8 cellular contexts compared by ENCODE assay signal in genomic region chr9:128159073-128159783, GRCh38. TPM values are rescaled to one million over a fixed set of nuclear protein-coding genes. Genes with fewer than 3 reads are reported as not detected.
DNase-seq lines count a peak whose midpoint lies in the region; ATAC-seq and TF ChIP-seq lines count a peak whose summit lies in the region.

No MANE protein-coding gene starts in this region.

- no peaks in the 10 kb centered on the region for H3K27me3 Mint-ChIP-seq in natural killer cell (ENCODE audit: low read depth in 2 of 2)

- H3K36me3 Mint-ChIP-seq in natural killer cell: no peaks in the 10 kb centered on the region

- no peaks in the 10 kb centered on the region for H3K9me3 Mint-ChIP-seq in natural killer cell

- DNase-seq in DMS53 treated with DMSO at 0.1 percent for 48 hours (lab: John Stamatoyannopoulos, UW; ENCODE audit: unreplicated experiment) (peak; percentile 39), natural killer cell (peak; percentile 27), upper lobe of right lung (no peak)
- DNase-seq in activated CD4-positive, alpha-beta T cell treated with anti-CD3 and anti-CD28 coated beads for 48 hours: peak; percentile 63
- DNase-seq in effector memory CD4-positive, alpha-beta T cell: peak; percentile 52 to 61 (median 59)

- H3K27ac ChIP-seq in KOPT-K1 (ENCODE audit: low read depth, low read length, poor library complexity, severe bottlenecking) (peak overlapping the region; percentile 72), upper lobe of right lung (peak overlapping the region; percentile 65)
- peak overlapping the region; percentile 74 for H3K27ac ChIP-seq in effector memory CD4-positive, alpha-beta T cell (ENCODE audit: insufficient read depth, low read length, poor library complexity, severe bottlenecking)

- H3K36me3 ChIP-seq in KOPT-K1 (ENCODE audit: insufficient read depth, low read length) (peaks cover 26% of the 10 kb centered on the region), upper lobe of right lung (peaks cover under 1% of the 10 kb centered on the region)
- peaks cover 2% of the 10 kb centered on the region for H3K36me3 ChIP-seq in effector memory CD4-positive, alpha-beta T cell (ENCODE audit: control insufficient read depth, insufficient read depth, low read length)

- H3K27ac Mint-ChIP-seq in natural killer cell: peak overlapping the region; percentile 82 to 90

- no peaks in the 10 kb centered on the region for H3K27me3 ChIP-seq in effector memory CD4-positive, alpha-beta T cell (replicated peaks; ENCODE audit: control insufficient read depth, insufficient read depth, low read length, poor library complexity, severe bottlenecking)
- H3K27me3 ChIP-seq in upper lobe of right lung: no peaks in the 10 kb centered on the region

- TF ChIP-seq CTCF in natural killer cell (IDR thresholded peaks at IDR 0.05): no peak
- no peak for TF ChIP-seq CTCF in upper lobe of right lung (IDR thresholded peaks at IDR 0.05)

- ATAC-seq in natural killer cell: peak; percentile 8 to 29 (median 17)
- ATAC-seq in upper lobe of right lung: peak; percentile 9
- ATAC-seq in HG03442 (IDR thresholded peaks at IDR 0.05; ENCODE audit: unreplicated experiment): no peak
- ATAC-seq in HG03469 (IDR thresholded peaks at IDR 0.05; ENCODE audit: unreplicated experiment): no peak

- intact Hi-C loops in natural killer cell (cut with micrococcal nuclease): no loop called here
- intact Hi-C loops in upper lobe of right lung (cut with DNase I): no loop called here

- H3K4me1 ChIP-seq in effector memory CD4-positive, alpha-beta T cell (ENCODE audit: control insufficient read depth, insufficient read depth, low read length, poor library complexity, severe bottlenecking): peaks cover 14% of the 10 kb centered on the region
- no peaks in the 10 kb centered on the region for H3K4me1 ChIP-seq in upper lobe of right lung

- H3K4me3 Mint-ChIP-seq in natural killer cell: peak overlapping the region; percentile 92

- H3K4me1 Mint-ChIP-seq in natural killer cell: peaks cover 15 to 22% of the 10 kb centered on the region in 2 donors

- H3K4me3 ChIP-seq in effector memory CD4-positive, alpha-beta T cell (ENCODE audit: insufficient read depth, low read depth, low read length, poor library complexity, severe bottlenecking): peak overlapping the region; percentile 91
- H3K4me3 ChIP-seq in upper lobe of right lung: peak overlapping the region; percentile 63

- H3K9me3 ChIP-seq in KOPT-K1 (ENCODE audit: insufficient read depth, low read length, poor library complexity, severe bottlenecking) (no peaks in the 10 kb centered on the region), upper lobe of right lung (no peaks in the 10 kb centered on the region)
- H3K9me3 ChIP-seq in effector memory CD4-positive, alpha-beta T cell (ENCODE audit: control insufficient read depth, low read length): no peaks in the 10 kb centered on the region

RNA-seq across cellular contexts. Expression of gene BBLN, which starts 0.8 kb away (rescaled TPM):
- 10 to 100 TPM; 61.8 to 74.0 (median 69.3) TPM for total RNA-seq in natural killer cell
- total RNA-seq in upper lobe of right lung: 39.0 TPM

RNA-seq across cellular contexts. Expression of gene LCN2, which starts 10.0 kb away (rescaled TPM):
- under 1 TPM in 2 of 3 donors, not detected in 1; 0.82 to 0.99 TPM for total RNA-seq in natural killer cell
- total RNA-seq in upper lobe of right lung: 14.3 TPM

RNA-seq across cellular contexts. Expression of gene PTGES2, which starts 31.7 kb away (rescaled TPM):
- total RNA-seq in natural killer cell (10 to 100 TPM; 43.4 to 57.0 (median 53.3) TPM), upper lobe of right lung (35.1 TPM)

RNA-seq across cellular contexts. Expression of gene CIZ1, which starts 32.1 kb away (rescaled TPM):
- total RNA-seq in natural killer cell (100 to 1,000 TPM; 152 to 165 (median 159) TPM), upper lobe of right lung (107 TPM)

RNA-seq across cellular contexts. Expression of gene DNM1, which starts 44.0 kb away (rescaled TPM):
- total RNA-seq in natural killer cell: 1 to 10 TPM; 1.4 to 8.1 (median 2.6) TPM
- total RNA-seq in upper lobe of right lung: 5.2 TPM

Comparison
In these comparisons a context has a peak if more than half of its experiments do, and no peak if none do; other contexts are left out.
1. ATAC-seq: peak in natural killer cell (3 of 3) and upper lobe of right lung (single experiment); none in HG03442 (single experiment) and HG03469 (single experiment).
2. Peak in every context shown above with its lines, with median percentiles within 50 percentile points of each other: H3K27ac ChIP-seq.